10 cellular contexts compared by ENCODE assay signal in the genomic region with DNA sequence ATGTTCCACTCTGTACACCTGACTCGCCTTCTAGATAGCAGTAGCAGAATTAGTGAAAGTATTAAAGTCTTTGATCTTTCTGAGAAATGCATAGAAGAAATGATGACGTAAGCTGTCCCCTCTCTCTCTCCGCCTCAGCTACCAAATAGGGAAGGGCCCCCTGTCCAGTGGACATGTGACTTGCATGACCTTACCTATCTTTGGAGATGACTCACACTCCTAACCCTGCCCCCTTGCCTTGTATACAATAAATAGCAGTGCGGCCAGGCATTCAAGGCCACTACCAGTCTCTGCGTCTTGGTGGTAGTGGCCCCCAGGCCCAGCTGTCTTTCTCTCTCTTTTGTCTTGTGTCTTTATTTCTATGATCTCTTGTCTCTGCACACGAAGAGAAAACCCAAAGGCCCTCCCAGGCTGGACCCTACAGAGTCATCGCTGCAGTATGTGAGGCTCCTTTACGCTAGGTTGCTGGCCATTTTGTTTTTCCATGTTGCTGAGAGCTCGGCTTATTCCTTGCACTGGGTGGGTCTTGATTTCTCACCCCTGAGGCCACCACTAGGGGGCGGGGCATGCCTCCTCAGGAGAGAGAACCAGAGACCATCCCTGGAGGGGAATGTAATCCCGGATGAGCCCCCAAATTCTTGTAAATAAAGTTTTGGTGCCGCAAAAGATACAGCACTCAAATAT. TPM values are rescaled to one million over a fixed set of nuclear protein-coding genes. Genes with fewer than 3 reads are reported as not detected.
DNase-seq lines count a peak whose midpoint lies in the region; ATAC-seq, FAIRE-seq and TF ChIP-seq lines count a peak whose summit lies in the region.
"Had no signal": no experiment of that assay in that cellular context is flagged by ENCODE, and none has a peak within 500 bp of the region (broad histone marks: within the 10 kb centered on the region; RNA-seq: fewer than 3 reads in every experiment).

No MANE protein-coding gene starts in this region.

- TSS peak; percentile 92 for BruUV-seq in HCT116 (replicated peaks; lab: Mats Ljungman, UMichigan)
- BruUV-seq in HepG2 (replicated peaks; lab: Mats Ljungman, UMichigan): no TSS peak

- FAIRE-seq in HepG2 (lab: Jason Lieb, UNC): peak; percentile 26

- DNase-seq in D341Med (ENCODE audit: low spot score) (peak; percentile 52), HCT116 (ENCODE audit: low read depth, low spot score) (peak; percentile 68), SJSA1 (ENCODE audit: low read depth in 1 of 2, low spot score in 2 of 2) (peak; percentile 12 to 64), HepG2 (ENCODE audit: low spot score) (peak; percentile 75), DMS79 treated with DMSO at 0.1 percent for 48 hours (lab: John Stamatoyannopoulos, UW) (no peak), NCI-H226 (no peak), spleen (no peak)
- DNase-seq in natural killer cell treated with Interleukin-12 subunit alpha and Interleukin-12 subunit beta and Interleukin-15 and Interleukin-18, amount 100 ng/mL, for 72 hours (ENCODE audit: low spot score): no peak

- H3K9ac ChIP-seq in HCT116 (ENCODE audit: low read length) (peak overlapping the region; percentile 37), HepG2 (ENCODE audit: insufficient read depth, low read depth, low read length) (peak overlapping the region; percentile 65)

- H3K4me1 ChIP-seq in HCT116 (ENCODE audit: control insufficient read depth in 1 of 2, insufficient read depth in 2 of 2, low read length in 2 of 2) (peaks cover 22 to 36% of the 10 kb centered on the region in 2 experiments), SJSA1 (replicated peaks) (peaks cover 5% of the 10 kb centered on the region), HepG2 (ENCODE audit: insufficient read depth, low read length) (peaks cover 26% of the 10 kb centered on the region), spleen (no peaks in the 10 kb centered on the region)
- H3K4me1 ChIP-seq: right lobe of liver had no signal

- peak overlapping the region; percentile 16 to 36 for H3K4me3 ChIP-seq in HCT116 (replicated peaks in 1 of 2; ENCODE audit: low read depth in 1 of 2, low read length in 2 of 2)
- H3K4me3 ChIP-seq in SJSA1: no peak overlapping the region
- H3K4me3 ChIP-seq in HepG2 (replicated peaks in 1 of 3; ENCODE audit: insufficient read depth in 1 of 3, low read depth in 2 of 3, low read length in 3 of 3): peak overlapping the region; percentile 54 to 69 (median 61)
- no peak overlapping the region for H3K4me3 ChIP-seq in spleen
- H3K4me3 ChIP-seq: right lobe of liver had no signal

- TF ChIP-seq RAD21 in HCT116 (IDR thresholded peaks at IDR 0.05; ENCODE audit: low read depth) (peak; percentile 70), HepG2 (CRISPR knock-in tag; IDR thresholded peaks at IDR 0.05) (no peak)

- H3K27ac ChIP-seq in HCT116 (ENCODE audit: low read depth, low read length): peak overlapping the region; percentile 47
- H3K27ac ChIP-seq in SJSA1: no peak overlapping the region
- H3K27ac ChIP-seq in HepG2 (ENCODE audit: extremely low read length, insufficient read depth, low read length): peak overlapping the region; percentile 64
- no peak overlapping the region for H3K27ac ChIP-seq in spleen
- H3K27ac ChIP-seq: right lobe of liver had no signal

- peaks cover 10% of the 10 kb centered on the region for H3K36me3 Mint-ChIP-seq in natural killer cell treated with Interleukin-12 subunit alpha and Interleukin-12 subunit beta and Interleukin-15 and Interleukin-18, amount 100 ng/mL, for 72 hours

- RAD21 ChIA-PET in HCT116 (lab: Charles Lee; ENCODE audit: low non-redundant PET in 1 of 2, low total read pairs in 2 of 2, uncharacterized antibody in 2 of 2, unreplicated experiment in 2 of 2): interaction anchor here in 1 of 2 experiments (1.8 kb wide), 1 partner anchor 71 kb away, joined by 5 read pairs; no protein-coding TSS in a partner anchor

- ATAC-seq in HCT116: peak; percentile 79
- ATAC-seq in HepG2: peak; percentile 96
- ATAC-seq in natural killer cell treated with Interleukin-12 subunit alpha and Interleukin-12 subunit beta and Interleukin-15 and Interleukin-18, amount 100 ng/mL, for 72 hours: no peak
- ATAC-seq: activated naive CD4-positive, alpha-beta T cell treated with anti-CD3 and anti-CD28 coated beads, Interleukin-2, amount 50 U/mL, for 72 hours had no signal

- H3K4me2 ChIP-seq in HCT116 (ENCODE audit: low read length) (peak overlapping the region; percentile 93), HepG2 (ENCODE audit: low read depth, low read length) (peak overlapping the region; percentile 100)

- H3K27me3 ChIP-seq in HCT116 (ENCODE audit: insufficient read depth, low read length): no peaks in the 10 kb centered on the region
- H3K27me3 ChIP-seq in SJSA1 (replicated peaks): no peaks in the 10 kb centered on the region
- H3K27me3 ChIP-seq in HepG2 (ENCODE audit: control insufficient read depth in 1 of 2, insufficient read depth in 2 of 2, low read length in 2 of 2): peaks cover 0 to 8% of the 10 kb centered on the region in 2 experiments; a peak in 2 of 5 replicates
- H3K27me3 ChIP-seq in spleen (replicated peaks in 1 of 7): peaks cover 0 to 43% (median 0%) of the 10 kb centered on the region in 7 donors
- H3K27me3 ChIP-seq: right lobe of liver had no signal

- no peak overlapping the region for H3K27ac Mint-ChIP-seq in natural killer cell treated with Interleukin-12 subunit alpha and Interleukin-12 subunit beta and Interleukin-15 and Interleukin-18, amount 100 ng/mL, for 72 hours
- H3K27ac Mint-ChIP-seq: activated naive CD4-positive, alpha-beta T cell treated with anti-CD3 and anti-CD28 coated beads, Interleukin-2, amount 50 U/mL, for 72 hours had no signal

- TF ChIP-seq CTCF in HCT116 (IDR thresholded peaks at IDR 0.05 in 2 of 3, conservative IDR thresholded peaks at IDR 0.05 in 1 of 3; ENCODE audit: borderline replicate concordance in 1 of 3, insufficient read depth in 1 of 3, low read depth in 2 of 3, low read length in 2 of 3): peak; percentile 55 to 79 (median 69); a peak in 5 of 6 replicates
- TF ChIP-seq CTCF in HepG2 (CRISPR knock-in tag; IDR thresholded peaks at IDR 0.05): peak; percentile 74
- TF ChIP-seq CTCF in spleen (IDR thresholded peaks at IDR 0.05 in 8 of 11, conservative IDR thresholded peaks at IDR 0.05 in 3 of 11): no peak

- peak overlapping the region; percentile 93 for H2AFZ ChIP-seq in HCT116 (ENCODE audit: low read depth, low read length, poor library complexity, severe bottlenecking)
- peak overlapping the region; percentile 84 for H2AFZ ChIP-seq in HepG2 (ENCODE audit: low read length)

- CTCF ChIA-PET in HCT116 (lab: Charles Lee): interaction anchor here (0.6 to 3.4 kb wide), 12 partner anchors 16 to 505 kb away, joined by 3 to 14 read pairs (median 3); a partner anchor contains a TSS
- CTCF ChIA-PET in HepG2 (lab: Yijun Ruan, JAX; ENCODE audit: low intra/inter-chr PET ratio, low total read pairs): interaction anchor here (0.9 to 1.1 kb wide), 3 partner anchors 71 to 171 kb away, joined by 3 to 4 read pairs (median 3); no protein-coding TSS in a partner anchor

- TF ChIP-seq POLR2A in HCT116 (IDR thresholded peaks at IDR 0.05; ENCODE audit: borderline replicate concordance, extremely low read depth, insufficient read depth, insufficient read length) (peak; percentile 91), HepG2 (IDR thresholded peaks at IDR 0.05; ENCODE audit: insufficient read depth in 1 of 2, low read depth in 2 of 2, low read length in 2 of 2) (peak; percentile 53 to 65; a peak in 3 of 4 replicates), spleen (IDR thresholded peaks at IDR 0.05) (no peak)

- intact Hi-C loops in HCT116 (cut with micrococcal nuclease): loop anchor here (1.0 to 5.0 kb wide), 5 partner anchors 53 to 324 kb away; a partner anchor contains a TSS
- intact Hi-C loops in HepG2 (cut with micrococcal nuclease; ENCODE audit: unreplicated experiment): loop anchor here (5.0 kb wide), 1 partner anchor 47 kb away; no protein-coding TSS in a partner anchor
- intact Hi-C loops in spleen (cut with DNase I; ENCODE audit: low total_unique reads): no loop called here

- peaks cover 11 to 30% of the 10 kb centered on the region in 2 donors for H3K27me3 Mint-ChIP-seq in natural killer cell treated with Interleukin-12 subunit alpha and Interleukin-12 subunit beta and Interleukin-15 and Interleukin-18, amount 100 ng/mL, for 72 hours

- H3K36me3 ChIP-seq in HCT116 (ENCODE audit: control insufficient read depth in 1 of 2, insufficient read depth in 2 of 2, low read length in 2 of 2) (no peaks in the 10 kb centered on the region), SJSA1 (no peaks in the 10 kb centered on the region), HepG2 (replicated peaks in 1 of 2; ENCODE audit: control insufficient read depth in 1 of 2, insufficient read depth in 2 of 2, low read length in 2 of 2) (no peaks in the 10 kb centered on the region), spleen (no peaks in the 10 kb centered on the region)
- H3K36me3 ChIP-seq: right lobe of liver had no signal

- H3K4me3 Mint-ChIP-seq in natural killer cell treated with Interleukin-12 subunit alpha and Interleukin-12 subunit beta and Interleukin-15 and Interleukin-18, amount 100 ng/mL, for 72 hours: no peak overlapping the region

- in situ Hi-C loops in HepG2 (cut with HindIII; ENCODE audit: extremely low pct_ligation_motif_present, low pct_unique_long_range_greater_than_20kb): no loop called here

- H3K9me3 Mint-ChIP-seq in natural killer cell treated with Interleukin-12 subunit alpha and Interleukin-12 subunit beta and Interleukin-15 and Interleukin-18, amount 100 ng/mL, for 72 hours: no peaks in the 10 kb centered on the region

- H3K9me3 ChIP-seq in HCT116 (ENCODE audit: control insufficient read depth in 1 of 2, insufficient read depth in 1 of 2, low read depth in 1 of 2, low read length in 2 of 2) (no peaks in the 10 kb centered on the region), SJSA1 (replicated peaks) (no peaks in the 10 kb centered on the region), HepG2 (ENCODE audit: low read length) (no peaks in the 10 kb centered on the region), spleen (peaks cover 0 to 28% (median 22%) of the 10 kb centered on the region in 8 donors)
- H3K9me3 ChIP-seq: right lobe of liver had no signal

- H3K4me1 Mint-ChIP-seq in natural killer cell treated with Interleukin-12 subunit alpha and Interleukin-12 subunit beta and Interleukin-15 and Interleukin-18, amount 100 ng/mL, for 72 hours (ENCODE audit: low read depth in 2 of 2): peaks cover 0 to 5% of the 10 kb centered on the region in 2 donors

- H3K9me2 ChIP-seq in HCT116 (ENCODE audit: insufficient read depth): peaks cover 3% of the 10 kb centered on the region; the same call in 1 of the 2 replicates

- H3K79me2 ChIP-seq in HCT116 (ENCODE audit: insufficient read depth, low read length) (no peaks in the 10 kb centered on the region), HepG2 (ENCODE audit: insufficient read depth, low read length) (no peaks in the 10 kb centered on the region)

- no peak for TF ChIP-seq EP300 in HepG2 (IDR thresholded peaks at IDR 0.05; ENCODE audit: low read depth in 2 of 2, low read length in 2 of 2)
- TF ChIP-seq EP300 in HepG2 (CRISPR knock-in tag; IDR thresholded peaks at IDR 0.05; ENCODE audit: borderline replicate concordance): no peak

- WGBS in HepG2 (ENCODE audit: low lambda C conversion rate): 11% methylated on average over 12 of the region's 12 CpGs
- 78 to 85% (median 85%) methylated on average over 12 of the region's 12 CpGs for WGBS in spleen, 5 donors

- H4K20me1 ChIP-seq in HCT116 (ENCODE audit: insufficient read depth): no peaks in the 10 kb centered on the region
- no peaks in the 10 kb centered on the region for H4K20me1 ChIP-seq in HepG2 (ENCODE audit: insufficient read depth, low read length)

- POLR2A ChIA-PET in HCT116 (lab: Charles Lee) (interaction anchor here (0.7 to 1.8 kb wide), 7 partner anchors 51 to 387 kb away, joined by 3 to 8 read pairs (median 5); a partner anchor contains a TSS), HepG2 (lab: Yijun Ruan, JAX) (interaction anchor here (0.5 to 2.1 kb wide), 24 partner anchors 11 to 460 kb away, joined by 3 to 13 read pairs (median 4); a partner anchor contains a TSS)

RNA-seq across cellular contexts. Expression of a gene that starts 16.0 kb away (rescaled TPM):
- total RNA-seq in HCT116 (2021; ENCODE audit: unreplicated experiment): 0.25 TPM
- 0.07 and 0.16 TPM in 2 replicates for polyA plus RNA-seq in HCT116 (2012)
- not detected in 2 replicates for total RNA-seq in SJSA1 (2014; rRNA removed; shearing (Covaris generic))
- 0.01 and 0.02 TPM in 2 replicates for total RNA-seq in HepG2 (2016; rRNA removed; fragmentation: Illumina TruSeq; extraction: Trizol)
- total RNA-seq in HepG2 (2016; cell fraction: cytosol; rRNA removed; fragmentation: Illumina TruSeq; extraction: Trizol; ENCODE audit: low read depth): under 0.01 TPM in 1 of 2 replicates, not detected in the other
- 0.02 and 0.03 TPM in 2 replicates for total RNA-seq in HepG2 (2016; cell fraction: insoluble cytoplasmic fraction; rRNA removed; fragmentation: Illumina TruSeq; extraction: Trizol)
- under 0.01 TPM in 1 of 2 replicates, not detected in the other for total RNA-seq in HepG2 (2016; cell fraction: membrane; rRNA removed; fragmentation: Illumina TruSeq; extraction: Trizol)
- total RNA-seq in HepG2 (2016; cell fraction: nucleus; rRNA removed; fragmentation: Illumina TruSeq; extraction: Trizol): not detected in 2 replicates
- polyA plus RNA-seq in HepG2 (2011; rRNA removed): under 0.01 TPM in 1 of 2 replicates, not detected in the other
- polyA plus RNA-seq in HepG2 (2011; cell fraction: cytosol; rRNA removed): not detected in 2 replicates
- polyA plus RNA-seq in HepG2 (2011; cell fraction: nucleus; rRNA removed): 0.02 TPM in 1 of 2 replicates, not detected in the other
- polyA plus RNA-seq in HepG2 (2012): not detected in 2 replicates
- polyA plus RNA-seq in HepG2 (2016; cell fraction: cytosol; fragmentation: Illumina TruSeq; extraction: Trizol; ENCODE audit: low read depth): not detected in 2 replicates
- polyA plus RNA-seq in HepG2 (2016; cell fraction: insoluble cytoplasmic fraction; fragmentation: Illumina TruSeq; extraction: Trizol; ENCODE audit: low read depth): 0.02 TPM in 1 of 2 replicates, not detected in the other
- polyA plus RNA-seq in HepG2 (2016; cell fraction: membrane; fragmentation: Illumina TruSeq; extraction: Trizol; ENCODE audit: low read depth): 0.01 TPM in 1 of 2 replicates, not detected in the other
- polyA plus RNA-seq in HepG2 (2016; cell fraction: nucleus; fragmentation: Illumina TruSeq; extraction: Trizol; ENCODE audit: insufficient read depth, low read depth): 0.03 TPM in 1 of 2 replicates, not detected in the other
- polyA minus RNA-seq in HepG2 (2011; rRNA and poly(A)+ RNA removed; ENCODE audit: low replicate concordance): not detected in 2 replicates
- not detected in 2 replicates for polyA minus RNA-seq in HepG2 (2011; cell fraction: cytosol; rRNA and poly(A)+ RNA removed)
- polyA minus RNA-seq in HepG2 (2011; cell fraction: nucleus; rRNA and poly(A)+ RNA removed): not detected in 2 replicates
- total RNA-seq in natural killer cell treated with Interleukin-12 subunit alpha and Interleukin-12 subunit beta and Interleukin-15 and Interleukin-18, amount 100 ng/mL, for 72 hours: not detected
- not detected for total RNA-seq in spleen
- polyA plus RNA-seq in spleen: under 1 TPM in 1 of 3 donors, not detected in 2; under 0.01 TPM
- total RNA-seq: activated naive CD4-positive, alpha-beta T cell treated with anti-CD3 and anti-CD28 coated beads, Interleukin-2, amount 50 U/mL, for 72 hours; right lobe of liver had no signal

RNA-seq across cellular contexts. Expression of a gene that starts 54.7 kb away (rescaled TPM):
- 47.0 TPM for total RNA-seq in HCT116 (2021; ENCODE audit: unreplicated experiment)
- polyA plus RNA-seq in HCT116 (2012): 31.7 and 33.3 TPM in 2 replicates
- total RNA-seq in SJSA1 (2014; rRNA removed; shearing (Covaris generic)): 55.5 and 71.1 TPM in 2 replicates
- 33.2 and 40.3 TPM in 2 replicates for total RNA-seq in HepG2 (2016; rRNA removed; fragmentation: Illumina TruSeq; extraction: Trizol)
- 10.7 and 10.9 TPM in 2 replicates for total RNA-seq in HepG2 (2016; cell fraction: cytosol; rRNA removed; fragmentation: Illumina TruSeq; extraction: Trizol; ENCODE audit: low read depth)
- 35.8 and 41.1 TPM in 2 replicates for total RNA-seq in HepG2 (2016; cell fraction: insoluble cytoplasmic fraction; rRNA removed; fragmentation: Illumina TruSeq; extraction: Trizol)
- 15.7 and 16.3 TPM in 2 replicates for total RNA-seq in HepG2 (2016; cell fraction: membrane; rRNA removed; fragmentation: Illumina TruSeq; extraction: Trizol)
- total RNA-seq in HepG2 (2016; cell fraction: nucleus; rRNA removed; fragmentation: Illumina TruSeq; extraction: Trizol): 35.4 and 45.5 TPM in 2 replicates
- 64.2 and 81.8 TPM in 2 replicates for polyA plus RNA-seq in HepG2 (2011; rRNA removed)
- polyA plus RNA-seq in HepG2 (2011; cell fraction: cytosol; rRNA removed): 39.7 and 41.1 TPM in 2 replicates
- 145 and 160 TPM in 2 replicates for polyA plus RNA-seq in HepG2 (2011; cell fraction: nucleus; rRNA removed)
- polyA plus RNA-seq in HepG2 (2012): 41.1 and 50.3 TPM in 2 replicates
- 2.1 and 2.8 TPM in 2 replicates for polyA plus RNA-seq in HepG2 (2016; cell fraction: cytosol; fragmentation: Illumina TruSeq; extraction: Trizol; ENCODE audit: low read depth)
- 28.1 and 29.2 TPM in 2 replicates for polyA plus RNA-seq in HepG2 (2016; cell fraction: insoluble cytoplasmic fraction; fragmentation: Illumina TruSeq; extraction: Trizol; ENCODE audit: low read depth)
- polyA plus RNA-seq in HepG2 (2016; cell fraction: membrane; fragmentation: Illumina TruSeq; extraction: Trizol; ENCODE audit: low read depth): 5.8 and 6.2 TPM in 2 replicates
- 54.5 and 62.2 TPM in 2 replicates for polyA plus RNA-seq in HepG2 (2016; cell fraction: nucleus; fragmentation: Illumina TruSeq; extraction: Trizol; ENCODE audit: insufficient read depth, low read depth)
- 42.3 and 46.5 TPM in 2 replicates for polyA minus RNA-seq in HepG2 (2011; rRNA and poly(A)+ RNA removed; ENCODE audit: low replicate concordance)
- polyA minus RNA-seq in HepG2 (2011; cell fraction: cytosol; rRNA and poly(A)+ RNA removed): 22.8 and 24.4 TPM in 2 replicates
- 68.5 and 83.3 TPM in 2 replicates for polyA minus RNA-seq in HepG2 (2011; cell fraction: nucleus; rRNA and poly(A)+ RNA removed)
- 10 to 100 TPM; 55.6 to 68.2 TPM for total RNA-seq in natural killer cell treated with Interleukin-12 subunit alpha and Interleukin-12 subunit beta and Interleukin-15 and Interleukin-18, amount 100 ng/mL, for 72 hours
- total RNA-seq in spleen: 10 to 100 TPM; 65.3 to 95.8 (median 77.0) TPM
- polyA plus RNA-seq in spleen: 10 to 100 TPM; 18.4 to 39.5 (median 20.1) TPM

Comparison
In these comparisons a context has a peak if more than half of its experiments do, and no peak if none do; other contexts are left out.
1. DNase-seq: peak in D341Med (single experiment), HCT116 (single experiment), SJSA1 (2 of 2) and HepG2 (single experiment); none in DMS79 treated with DMSO at 0.1 percent for 48 hours (single experiment), NCI-H226 (single experiment), natural killer cell treated with Interleukin-12 subunit alpha and Interleukin-12 subunit beta and Interleukin-15 and Interleukin-18, amount 100 ng/mL, for 72 hours (single experiment) and spleen (single experiment).
2. ATAC-seq: peak in HCT116 (single experiment) and HepG2 (single experiment); none in natural killer cell treated with Interleukin-12 subunit alpha and Interleukin-12 subunit beta and Interleukin-15 and Interleukin-18, amount 100 ng/mL, for 72 hours (0 of 2).
3. H3K27ac ChIP-seq: peak in HCT116 (single experiment) and HepG2 (single experiment); none in SJSA1 (single experiment) and spleen (0 of 8).
4. H3K4me3 ChIP-seq: peak in HCT116 (2 of 2) and HepG2 (3 of 3); none in SJSA1 (single experiment) and spleen (0 of 8).
5. CTCF ChIP-seq: peak in HCT116 (3 of 3) and HepG2 (single experiment); none in spleen (0 of 11).
6. POLR2A ChIP-seq: peak in HCT116 (single experiment) and HepG2 (2 of 2); none in spleen (0 of 3).